ENCODE assay signal across 23 cellular contexts in genomic region chr2:83233284-83233683, GRCh38.
DNase-seq lines count a peak whose midpoint lies in the region; ATAC-seq and TF ChIP-seq lines count a peak whose summit lies in the region.
"Had no signal": no experiment of that assay in that cellular context is flagged by ENCODE, and none has a peak within 500 bp of the region (broad histone marks: within the 10 kb centered on the region; RNA-seq: fewer than 3 reads in every experiment).

No MANE protein-coding gene starts in this region.

- CTCF ChIA-PET in HCT116 (lab: Charles Lee): interaction anchor here (1.1 to 1.2 kb wide), 2 partner anchors 37 to 39 kb away, joined by 3 to 4 read pairs; no protein-coding TSS in a partner anchor
- CTCF ChIA-PET in A673 (lab: Charles Lee): no interaction called here

- no peaks in the 10 kb centered on the region for H3K9me2 ChIP-seq in HCT116 (ENCODE audit: insufficient read depth)

- TF ChIP-seq POLR2A in HCT116 (IDR thresholded peaks at IDR 0.05; ENCODE audit: borderline replicate concordance, extremely low read depth, insufficient read depth, insufficient read length): no peak

- H3K4me2 ChIP-seq in HCT116 (ENCODE audit: low read length): no peak overlapping the region

- no peaks in the 10 kb centered on the region for H3K9me3 ChIP-seq in HCT116 (ENCODE audit: control insufficient read depth in 1 of 2, insufficient read depth in 1 of 2, low read depth in 1 of 2, low read length in 2 of 2)
- H3K9me3 ChIP-seq in A673 (ENCODE audit: low read depth, low read length, poor library complexity, severe bottlenecking): peaks cover 24% of the 10 kb centered on the region
- H3K9me3 ChIP-seq: MG63, tibial nerve had no signal

- H3K36me3 ChIP-seq in HCT116 (ENCODE audit: control insufficient read depth in 1 of 2, insufficient read depth in 2 of 2, low read length in 2 of 2): no peaks in the 10 kb centered on the region
- H3K36me3 ChIP-seq in A673 (ENCODE audit: insufficient read depth, low read length, poor library complexity, severe bottlenecking): no peaks in the 10 kb centered on the region
- H3K36me3 ChIP-seq: MG63, tibial nerve had no signal

- POLR2A ChIA-PET in HCT116 (lab: Charles Lee): no interaction called here
- POLR2A ChIA-PET in A673 (lab: Charles Lee; ENCODE audit: low non-redundant PET): no interaction called here

- H2AFZ ChIP-seq in HCT116 (ENCODE audit: low read depth, low read length, poor library complexity, severe bottlenecking): no peak overlapping the region

- H3K9ac ChIP-seq in HCT116 (ENCODE audit: low read length): no peak overlapping the region

- no peak overlapping the region for H3K27ac ChIP-seq in HCT116 (ENCODE audit: low read depth, low read length)
- H3K27ac ChIP-seq in A673 (ENCODE audit: low read depth, low read length, poor library complexity, severe bottlenecking): no peak overlapping the region
- H3K27ac ChIP-seq: epithelial cell of prostate, HL-60, SK-N-MC, tibial nerve had no signal

- H3K27me3 ChIP-seq in HCT116 (ENCODE audit: insufficient read depth, low read length) (no peaks in the 10 kb centered on the region), A673 (replicated peaks; ENCODE audit: insufficient read depth, low read depth, low read length, poor library complexity) (no peaks in the 10 kb centered on the region)
- H3K27me3 ChIP-seq: MG63, tibial nerve had no signal

- TF ChIP-seq CTCF in HCT116 (IDR thresholded peaks at IDR 0.05 in 2 of 3, conservative IDR thresholded peaks at IDR 0.05 in 1 of 3; ENCODE audit: borderline replicate concordance in 1 of 3, insufficient read depth in 1 of 3, low read depth in 2 of 3, low read length in 2 of 3) (peak in 2 of 3 experiments; percentile 34 to 35; a peak in 2 of 6 replicates), epithelial cell of proximal tubule (conservative IDR thresholded peaks at IDR 0.05; ENCODE audit: low read depth, low read length) (peak; percentile 4), retinal pigment epithelial cell (conservative IDR thresholded peaks at IDR 0.05; ENCODE audit: low read depth, low read length) (peak; percentile 52), A673 (conservative IDR thresholded peaks at IDR 0.05; ENCODE audit: low read depth, low read length) (no peak)

- H4K20me1 ChIP-seq in HCT116 (ENCODE audit: insufficient read depth): no peaks in the 10 kb centered on the region

- no peaks in the 10 kb centered on the region for H3K4me1 ChIP-seq in HCT116 (ENCODE audit: control insufficient read depth in 1 of 2, insufficient read depth in 2 of 2, low read length in 2 of 2)
- H3K4me1 ChIP-seq in A673 (ENCODE audit: insufficient read depth, low read length, poor library complexity, severe bottlenecking): no peaks in the 10 kb centered on the region
- H3K4me1 ChIP-seq: tibial nerve had no signal

- no TSS peak for BruUV-seq in HCT116 (replicated peaks; lab: Mats Ljungman, UMichigan)
- BruUV-seq in A673 (replicated peaks; lab: Mats Ljungman, UMichigan): no TSS peak

- ATAC-seq in HCT116 (peak; percentile 58; the same call in 1 of the 2 replicates), HG02938 (IDR thresholded peaks at IDR 0.05; ENCODE audit: unreplicated experiment) (no peak)
- ATAC-seq: activated naive CD8-positive, alpha-beta T cell treated with anti-CD3 and anti-CD28 coated beads, Interleukin-2, amount 50 U/mL, for 24 hours had no signal

- H3K4me3 ChIP-seq in HCT116 (replicated peaks in 1 of 2; ENCODE audit: low read depth in 1 of 2, low read length in 2 of 2): no peak overlapping the region
- no peak overlapping the region for H3K4me3 ChIP-seq in epithelial cell of proximal tubule (ENCODE audit: low read depth, low read length)
- no peak overlapping the region for H3K4me3 ChIP-seq in retinal pigment epithelial cell (ENCODE audit: low read length)
- no peak overlapping the region for H3K4me3 ChIP-seq in A673 (ENCODE audit: low read depth, low read length, poor library complexity, severe bottlenecking)
- H3K4me3 ChIP-seq: lung, MG63, SK-N-MC, tibial nerve had no signal

- TF ChIP-seq RAD21 in HCT116 (IDR thresholded peaks at IDR 0.05; ENCODE audit: low read depth): no peak

- H3K79me2 ChIP-seq in HCT116 (ENCODE audit: insufficient read depth, low read length): no peaks in the 10 kb centered on the region

- peak; percentile 4 for DNase-seq in HCT116 (ENCODE audit: low read depth, low spot score)
- peak; percentile 9 for DNase-seq in NCI-H2227 (lab: John Stamatoyannopoulos, UW; ENCODE audit: unreplicated experiment)
- DNase-seq in epithelial cell of proximal tubule (ENCODE audit: low read depth): no peak
- no peak for DNase-seq in retinal pigment epithelial cell (ENCODE audit: low read depth)
- DNase-seq in activated gamma-delta T cell (lab: John Stamatoyannopoulos, UW): no peak
- DNase-seq in A673 (ENCODE audit: low spot score): no peak
- DNase-seq: activated CD4-positive, alpha-beta T cell treated with anti-CD3 and anti-CD28 coated beads, Interleukin-2, amount 50 U/mL, for 4 hours; activated CD8-positive, alpha-beta memory T cell treated with anti-CD3 and anti-CD28 coated beads, Interleukin-2, amount 50 U/mL, for 48 hours; activated naive CD8-positive, alpha-beta T cell treated with anti-CD3 and anti-CD28 coated beads, Interleukin-2, amount 50 U/mL, for 24 hours; AML-193; foreskin melanocyte; hippocampal formation; MG63; naive B cell; small intestine; stimulated activated CD4-positive, alpha-beta T cell treated with anti-CD3 and anti-CD28 coated beads, Interleukin-4, amount 100 ng/mL, for 24 hours; T-helper 2 cell had no signal

- RAD21 ChIA-PET in HCT116 (lab: Charles Lee; ENCODE audit: low non-redundant PET in 1 of 2, low total read pairs in 2 of 2, uncharacterized antibody in 2 of 2, unreplicated experiment in 2 of 2): no interaction called here

- intact Hi-C loops in HCT116 (cut with micrococcal nuclease) (no loop called here), A673 (cut with micrococcal nuclease; ENCODE audit: unreplicated experiment) (no loop called here)

TF ChIP-seq in HCT116, 20 proteins besides CTCF, POLR2A, EP300 and RAD21 (continues in another document):
- TF ChIP-seq ZFX (IDR thresholded peaks at IDR 0.05) (no peak), SIN3A (IDR thresholded peaks at IDR 0.05; ENCODE audit: low read depth) (no peak), EGR1 (IDR thresholded peaks at IDR 0.05; ENCODE audit: low read depth) (no peak), JUND (IDR thresholded peaks at IDR 0.05) (no peak), TCF7L2 (IDR thresholded peaks at IDR 0.05; ENCODE audit: borderline replicate concordance, extremely low read depth, insufficient read depth, insufficient read length) (no peak), EZH2phosphoT487 (IDR thresholded peaks at IDR 0.05; ENCODE audit: borderline replicate concordance) (no peak), ZBTB33 (IDR thresholded peaks at IDR 0.05; ENCODE audit: extremely low read depth, insufficient replicate concordance, low read length) (no peak), CEBPB (IDR thresholded peaks at IDR 0.05; ENCODE audit: low read depth) (no peak), CBX3 (IDR thresholded peaks at IDR 0.05; ENCODE audit: low read depth) (no peak), YY1 (IDR thresholded peaks at IDR 0.05; ENCODE audit: extremely low read depth, insufficient replicate concordance, low read depth, low read length) (no peak), SRF (IDR thresholded peaks at IDR 0.05; ENCODE audit: low read depth) (no peak), FOSL1 (IDR thresholded peaks at IDR 0.05; ENCODE audit: low read depth) (no peak), EZH2 (IDR thresholded peaks at IDR 0.05) (no peak), ELF1 (IDR thresholded peaks at IDR 0.05; ENCODE audit: borderline replicate concordance, low read depth) (no peak), SP1 (IDR thresholded peaks at IDR 0.05; ENCODE audit: low read depth) (no peak)
- TF ChIP-seq, protein P1, sequence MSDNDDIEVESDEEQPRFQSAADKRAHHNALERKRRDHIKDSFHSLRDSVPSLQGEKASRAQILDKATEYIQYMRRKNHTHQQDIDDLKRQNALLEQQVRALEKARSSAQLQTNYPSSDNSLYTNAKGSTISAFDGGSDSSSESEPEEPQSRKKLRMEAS (IDR thresholded peaks at IDR 0.05): no peak

Comparison
In these comparisons a context has a peak if more than half of its experiments do, and no peak if none do; other contexts are left out.
1. DNase-seq: peak in HCT116 (single experiment) and NCI-H2227 (single experiment); none in epithelial cell of proximal tubule (single experiment), retinal pigment epithelial cell (single experiment), activated gamma-delta T cell (single experiment) and A673 (single experiment).